Comparison of ENCODE assay signal across 12 cellular contexts in genomic region chr17:77188084-77189066, GRCh38. TPM values are rescaled to one million over a fixed set of nuclear protein-coding genes. Genes with fewer than 3 reads are reported as not detected.
DNase-seq lines count a peak whose midpoint lies in the region; ATAC-seq and TF ChIP-seq lines count a peak whose summit lies in the region.
"Had no signal": no experiment of that assay in that cellular context is flagged by ENCODE, and none has a peak within 500 bp of the region (broad histone marks: within the 10 kb centered on the region; RNA-seq: fewer than 3 reads in every experiment).

No MANE protein-coding gene starts in this region.

- POLR2A ChIA-PET in RWPE1 (lab: Yijun Ruan, JAX; ENCODE audit: low non-redundant PET), result no interaction called here

- peak; percentile 30 to 34 for ATAC-seq in activated CD4-positive, CD25-positive, alpha-beta regulatory T cell treated with anti-CD3 and anti-CD28 coated beads, Interleukin-2, amount 50 U/mL, for 24 hours
- peak; percentile 25 for ATAC-seq in HG03159 (IDR thresholded peaks at IDR 0.05; ENCODE audit: unreplicated experiment)
- ATAC-seq in activated T-helper 17 cell treated with anti-CD3 and anti-CD28 coated beads, Interleukin-2, amount 50 U/mL, for 72 hours (replicated peaks), result peak; percentile 57
- peak; percentile 59 for ATAC-seq in memory B cell (ENCODE audit: low read depth)
- no peak for ATAC-seq in HG02981 (IDR thresholded peaks at IDR 0.05; ENCODE audit: unreplicated experiment)
- ATAC-seq: A549 had no signal

- CTCF ChIA-PET in RWPE1 (lab: Yijun Ruan, JAX), result interaction anchor here (0.6 kb wide), 2 partner anchors 67 to 143 kb away, joined by 3 to 5 read pairs; no protein-coding TSS in a partner anchor

- peaks cover 35% of the 10 kb centered on the region for H3K36me3 Mint-ChIP-seq in activated T-helper 17 cell treated with anti-CD3 and anti-CD28 coated beads, Interleukin-2, amount 50 U/mL, for 72 hours (ENCODE audit: low read depth)
- H3K36me3 Mint-ChIP-seq in memory B cell, result peaks cover 26% of the 10 kb centered on the region

- no peaks in the 10 kb centered on the region for H3K27me3 Mint-ChIP-seq in activated T-helper 17 cell treated with anti-CD3 and anti-CD28 coated beads, Interleukin-2, amount 50 U/mL, for 72 hours
- no peaks in the 10 kb centered on the region for H3K27me3 Mint-ChIP-seq in memory B cell

- H3K4me1 Mint-ChIP-seq in activated T-helper 17 cell treated with anti-CD3 and anti-CD28 coated beads, Interleukin-2, amount 50 U/mL, for 72 hours, result peaks cover 20% of the 10 kb centered on the region
- H3K4me1 Mint-ChIP-seq in memory B cell, result peaks cover 19% of the 10 kb centered on the region

- DNase-seq in activated CD4-positive, CD25-positive, alpha-beta regulatory T cell treated with anti-CD3 and anti-CD28 coated beads, Interleukin-2, amount 50 U/mL, for 72 hours, result no peak
- DNase-seq in memory B cell (ENCODE audit: low spot score in 2 of 2), result no peak
- DNase-seq in RWPE1 (ENCODE audit: low spot score), result no peak
- DNase-seq in Ammon's horn (ENCODE audit: low spot score), result no peak
- DNase-seq: DMS79; effector CD8-positive, alpha-beta T cell had no signal

- no peak overlapping the region for H3K27ac ChIP-seq in RWPE1
- H3K27ac ChIP-seq: A549, parathyroid adenoma had no signal

- H3K9me3 Mint-ChIP-seq in activated T-helper 17 cell treated with anti-CD3 and anti-CD28 coated beads, Interleukin-2, amount 50 U/mL, for 72 hours, result no peaks in the 10 kb centered on the region
- H3K9me3 Mint-ChIP-seq in memory B cell, result no peaks in the 10 kb centered on the region

- TF ChIP-seq CTCF in RWPE1 (conservative IDR thresholded peaks at IDR 0.05; ENCODE audit: low read depth), result no peak

- H3K4me3 Mint-ChIP-seq in activated T-helper 17 cell treated with anti-CD3 and anti-CD28 coated beads, Interleukin-2, amount 50 U/mL, for 72 hours, result peak overlapping the region; percentile 65
- peak overlapping the region; percentile 78 for H3K4me3 Mint-ChIP-seq in memory B cell

- peak overlapping the region; percentile 84 for H3K27ac Mint-ChIP-seq in activated T-helper 17 cell treated with anti-CD3 and anti-CD28 coated beads, Interleukin-2, amount 50 U/mL, for 72 hours
- H3K27ac Mint-ChIP-seq in memory B cell, result peak overlapping the region; percentile 53

RNA-seq across cellular contexts. Expression of gene SEC14L1, which starts 47.6 kb away (rescaled TPM):
- total RNA-seq in activated T-helper 17 cell treated with anti-CD3 and anti-CD28 coated beads, Interleukin-2, amount 50 U/mL, for 72 hours, result 10 to 100 TPM; 89.3 to 98.4 TPM
